ENCODE assay signal across 8 cellular contexts in genomic region chr3:45612918-45613602, GRCh38. TPM values are rescaled to one million over a fixed set of nuclear protein-coding genes. Genes with fewer than 3 reads are reported as not detected.
A peak's percentile ranks its signal among the peaks of the same experiment; 100 is the strongest.
DNase-seq lines count a peak whose midpoint lies in the region; ATAC-seq, FAIRE-seq and TF ChIP-seq lines count a peak whose summit lies in the region.

No MANE protein-coding gene starts in this region.

- H3K27me3 Mint-ChIP-seq in naive B cell = no peaks in the 10 kb centered on the region

- H3K27ac ChIP-seq in colonic mucosa = no peak overlapping the region

- H3K4me3 Mint-ChIP-seq in naive B cell = peak overlapping the region; percentile 4 to 78 (median 68)

- TF ChIP-seq CTCF in colonic mucosa (IDR thresholded peaks at IDR 0.05) = no peak

- no peaks in the 10 kb centered on the region for H3K4me1 ChIP-seq in colonic mucosa

- intact Hi-C loops in colonic mucosa (cut with DNase I) = no loop called here

- H3K27ac Mint-ChIP-seq in naive B cell = peak overlapping the region in 5 of 6 donors; percentile 23 to 67 (median 44)

- H3K36me3 ChIP-seq in colonic mucosa = no peaks in the 10 kb centered on the region

- no peak overlapping the region for H3K9ac ChIP-seq in colonic mucosa (ENCODE audit: low read depth in 2 of 2, low read length in 2 of 2)

- no peaks in the 10 kb centered on the region for H3K9me3 ChIP-seq in colonic mucosa

- H3K27me3 ChIP-seq in colonic mucosa = no peaks in the 10 kb centered on the region

- peaks cover 8 to 13% of the 10 kb centered on the region in 2 donors for H3K36me3 Mint-ChIP-seq in naive B cell

- DNase-seq in NCI-H2171 (lab: John Stamatoyannopoulos, UW) (peak; percentile 47), naive B cell (peak; percentile 62), urothelium cell line (ENCODE audit: low spot score) (no peak), NCI-H226 (no peak), OCI-M2 (lab: John Stamatoyannopoulos, UW; ENCODE audit: unreplicated experiment) (no peak), colonic mucosa (no peak)

- no peak overlapping the region for H3K4me3 ChIP-seq in colonic mucosa

- FAIRE-seq in urothelium cell line (lab: Jason Lieb, UNC) = no peak

- H3K9me3 Mint-ChIP-seq in naive B cell = no peaks in the 10 kb centered on the region

- ATAC-seq in GM19025 (IDR thresholded peaks at IDR 0.05; ENCODE audit: low read depth, unreplicated experiment) = peak; percentile 74
- peak; percentile 73 for ATAC-seq in HG02870 (IDR thresholded peaks at IDR 0.05; ENCODE audit: unreplicated experiment)
- ATAC-seq in naive B cell (ENCODE audit: low read depth in 2 of 2) = peak; percentile 82 to 89

- H3K4me1 Mint-ChIP-seq in naive B cell = peaks cover 70 to 94% (median 84%) of the 10 kb centered on the region in 3 donors

RNA-seq across cellular contexts. Expression of gene LIMD1, which starts 18.5 kb away (rescaled TPM):
- polyA plus RNA-seq in naive B cell (ENCODE audit: low read depth in 6 of 6) = 10 to 100 TPM in 5 of 6 donors, 1 to 10 TPM in 1; 7.4 to 32.0 (median 23.8) TPM
- total RNA-seq in colonic mucosa = 10 to 100 TPM; 38.4 to 51.0 TPM

Comparison
In these comparisons a context has a peak if more than half of its experiments do, and no peak if none do; other contexts are left out.
1. DNase-seq: peak in NCI-H2171 (single experiment) and naive B cell (single experiment); none in urothelium cell line (single experiment), NCI-H226 (single experiment), OCI-M2 (single experiment) and colonic mucosa (single experiment).
2. Peak in every context shown above with its lines, with median percentiles within 50 percentile points of each other: ATAC-seq.